Comparison of ENCODE assay signal across 8 cellular contexts in the genomic region with DNA sequence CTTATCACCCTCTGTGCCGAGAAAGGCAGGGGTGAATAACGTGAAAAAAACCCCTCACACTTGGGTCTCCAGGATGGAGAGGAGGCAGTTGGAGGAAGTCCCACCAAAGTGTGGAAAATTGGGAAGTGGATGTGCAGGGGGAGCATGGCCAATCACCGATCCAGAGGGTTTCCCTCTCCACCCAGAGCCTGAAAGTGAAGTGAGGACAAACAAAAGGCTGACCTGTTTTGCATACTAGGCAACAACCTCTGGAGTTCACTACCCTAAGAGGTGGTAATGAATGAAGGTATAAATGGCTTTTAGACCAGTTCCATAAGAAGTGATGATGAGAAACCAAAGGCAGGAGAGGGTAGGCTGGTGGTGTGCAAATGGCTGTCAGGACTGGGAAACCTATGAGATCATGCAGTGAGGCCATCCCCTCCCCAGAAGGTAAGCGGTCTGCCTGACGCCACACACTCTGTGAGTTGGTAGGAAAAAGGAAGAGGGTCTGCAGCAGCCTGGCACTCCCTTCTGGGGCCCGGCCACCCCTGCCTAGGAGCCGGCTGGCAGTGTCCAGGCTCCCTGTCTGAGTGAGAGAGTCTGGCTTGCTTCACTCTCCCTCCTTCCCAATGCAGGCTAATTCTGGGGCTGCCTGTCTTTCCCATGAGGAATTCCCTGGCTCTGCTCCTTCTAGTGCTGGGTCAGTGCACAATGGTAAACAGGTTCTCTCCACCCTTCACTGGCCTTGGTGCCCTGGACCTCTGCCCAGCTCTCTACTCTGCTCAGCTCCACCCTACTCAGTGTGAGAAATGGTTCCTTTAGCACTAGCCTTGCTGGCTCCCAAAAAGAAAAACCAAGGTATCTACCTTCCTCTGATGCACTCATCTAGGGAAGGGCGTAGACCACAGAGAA. TPM values are rescaled to one million over a fixed set of nuclear protein-coding genes. Genes with fewer than 3 reads are reported as not detected.
DNase-seq lines count a peak whose midpoint lies in the region; ATAC-seq and TF ChIP-seq lines count a peak whose summit lies in the region.

No MANE protein-coding gene starts in this region.

- H3K4me3 ChIP-seq in GM23248: no peak overlapping the region
- H3K4me3 ChIP-seq in hepatocyte: no peak overlapping the region
- peak overlapping the region in 1 of 8 donors; percentile 27 for H3K4me3 ChIP-seq in spleen

- H3K4me2 ChIP-seq in GM23248 (ENCODE audit: unreplicated experiment): peak overlapping the region; percentile 31
- H3K4me2 ChIP-seq in hepatocyte: peak overlapping the region; percentile 46

- H3K27ac ChIP-seq in GM23248 (peak overlapping the region; percentile 78), hepatocyte (peak overlapping the region; percentile 77), spleen (peak overlapping the region; percentile 68 to 94 (median 88))

- DNase-seq in GM23248 (peak; percentile 84), hepatocyte (ENCODE audit: low spot score) (no peak), spleen (no peak), HPDE6-E6E7 (ENCODE audit: extremely low spot score) (no peak), cerebellar nuclear complex (lab: John Stamatoyannopoulos, UW) (no peak), GM19238 (ENCODE audit: insufficient read length, low spot score) (no peak)
- DNase-seq in activated T-helper 2 cell treated with anti-CD3 and anti-CD28 coated beads, Interferon-gamma antibody, Interleukin-2, Interleukin-4, amounts not matched to agents 10 μg/mL and 5 μg/mL and 100 μg/mL, durations not matched to agents 14 hours and 24 hours and 36 hours (ENCODE audit: low spot score): no peak

- H3K9me3 ChIP-seq in GM23248 (ENCODE audit: low read depth): no peaks in the 10 kb centered on the region
- no peaks in the 10 kb centered on the region for H3K9me3 ChIP-seq in hepatocyte (ENCODE audit: low read depth)
- H3K9me3 ChIP-seq in spleen: no peaks in the 10 kb centered on the region

- H3K4me1 Mint-ChIP-seq in activated T-helper 2 cell treated with anti-CD3 and anti-CD28 coated beads, Interferon-gamma antibody, Interleukin-2, Interleukin-4, amounts not matched to agents 10 μg/mL and 5 μg/mL and 100 μg/mL, durations not matched to agents 14 hours and 24 hours and 36 hours (ENCODE audit: low read depth): peaks cover 92% of the 10 kb centered on the region

- H3K36me3 Mint-ChIP-seq in activated T-helper 2 cell treated with anti-CD3 and anti-CD28 coated beads, Interferon-gamma antibody, Interleukin-2, Interleukin-4, amounts not matched to agents 10 μg/mL and 5 μg/mL and 100 μg/mL, durations not matched to agents 14 hours and 24 hours and 36 hours (ENCODE audit: low read depth): peaks cover 42% of the 10 kb centered on the region

- H3K27me3 Mint-ChIP-seq in activated T-helper 2 cell treated with anti-CD3 and anti-CD28 coated beads, Interferon-gamma antibody, Interleukin-2, Interleukin-4, amounts not matched to agents 10 μg/mL and 5 μg/mL and 100 μg/mL, durations not matched to agents 14 hours and 24 hours and 36 hours (ENCODE audit: low read depth): no peaks in the 10 kb centered on the region

- H2AFZ ChIP-seq in GM23248 (no peak overlapping the region), hepatocyte (no peak overlapping the region)

- H3K36me3 ChIP-seq in GM23248 (ENCODE audit: low read depth): no peaks in the 10 kb centered on the region
- no peaks in the 10 kb centered on the region for H3K36me3 ChIP-seq in hepatocyte (replicated peaks; ENCODE audit: insufficient read depth, low read depth)
- peaks cover 0 to 5% (median 0%) of the 10 kb centered on the region in 6 donors for H3K36me3 ChIP-seq in spleen

- peaks cover 42% of the 10 kb centered on the region for H3F3A ChIP-seq in GM23248 (ENCODE audit: insufficient read depth)

- TF ChIP-seq POLR2A in spleen (IDR thresholded peaks at IDR 0.05): no peak

- H3K9me2 ChIP-seq in GM23248 (ENCODE audit: insufficient read depth): no peaks in the 10 kb centered on the region
- no peaks in the 10 kb centered on the region for H3K9me2 ChIP-seq in hepatocyte (replicated peaks; ENCODE audit: insufficient read depth)

- H3K9ac ChIP-seq in GM23248: peak overlapping the region; percentile 54

- TF ChIP-seq CTCF in hepatocyte (IDR thresholded peaks at IDR 0.05; ENCODE audit: poor library complexity): no peak
- TF ChIP-seq CTCF in spleen (IDR thresholded peaks at IDR 0.05 in 8 of 11, conservative IDR thresholded peaks at IDR 0.05 in 3 of 11): no peak

- H3K4me3 Mint-ChIP-seq in activated T-helper 2 cell treated with anti-CD3 and anti-CD28 coated beads, Interferon-gamma antibody, Interleukin-2, Interleukin-4, amounts not matched to agents 10 μg/mL and 5 μg/mL and 100 μg/mL, durations not matched to agents 14 hours and 24 hours and 36 hours (ENCODE audit: low read depth): no peak overlapping the region

- intact Hi-C loops in activated T-helper 2 cell treated with anti-CD3 and anti-CD28 coated beads, Interferon-gamma antibody, Interleukin-2, Interleukin-4, amounts not matched to agents 10 μg/mL and 5 μg/mL and 100 μg/mL, durations not matched to agents 14 hours and 24 hours and 36 hours (cut with micrococcal nuclease): loop anchor here (10.0 kb wide), 1 partner anchor 46 kb away; a partner anchor contains a TSS
- intact Hi-C loops in spleen (cut with DNase I; ENCODE audit: low total_unique reads): no loop called here

- ATAC-seq in GM18498 (IDR thresholded peaks at IDR 0.05; ENCODE audit: unreplicated experiment): no peak

- no peaks in the 10 kb centered on the region for H3K9me3 Mint-ChIP-seq in activated T-helper 2 cell treated with anti-CD3 and anti-CD28 coated beads, Interferon-gamma antibody, Interleukin-2, Interleukin-4, amounts not matched to agents 10 μg/mL and 5 μg/mL and 100 μg/mL, durations not matched to agents 14 hours and 24 hours and 36 hours

- H3K27me3 ChIP-seq in GM23248 (replicated peaks; ENCODE audit: insufficient read depth) (no peaks in the 10 kb centered on the region), hepatocyte (no peaks in the 10 kb centered on the region), spleen (replicated peaks in 1 of 7) (no peaks in the 10 kb centered on the region)

- H3K27ac Mint-ChIP-seq in activated T-helper 2 cell treated with anti-CD3 and anti-CD28 coated beads, Interferon-gamma antibody, Interleukin-2, Interleukin-4, amounts not matched to agents 10 μg/mL and 5 μg/mL and 100 μg/mL, durations not matched to agents 14 hours and 24 hours and 36 hours: peak overlapping the region; percentile 85

- in situ Hi-C loops in GM23248 (cut with MboI): no loop called here

- peaks cover 42% of the 10 kb centered on the region for H3K4me1 ChIP-seq in GM23248 (ENCODE audit: insufficient read depth)
- peaks cover 38% of the 10 kb centered on the region for H3K4me1 ChIP-seq in hepatocyte (ENCODE audit: insufficient read depth)
- H3K4me1 ChIP-seq in spleen: peaks cover 92 to 100% (median 99%) of the 10 kb centered on the region in 6 donors

- 39 to 45% methylated on average over 8 of the region's 8 CpGs for whole genome bisulfite sequencing in GM23248 (ENCODE audit: low coverage in 1 of 2, low lambda C conversion rate in 2 of 2, missing lambda C conversion rate in 2 of 2), 2 experiments
- WGBS in hepatocyte (ENCODE audit: low lambda C conversion rate, missing lambda C conversion rate): 70% methylated on average over 8 of the region's 8 CpGs
- 51 to 65% (median 60%) methylated on average over 8 of the region's 8 CpGs for WGBS in spleen, 5 donors

- H4K20me1 ChIP-seq in GM23248 (ENCODE audit: insufficient read depth) (peaks cover 10% of the 10 kb centered on the region), hepatocyte (ENCODE audit: insufficient read depth, poor library complexity, severe bottlenecking) (peaks cover 22% of the 10 kb centered on the region)

- H3K79me2 ChIP-seq in GM23248 (ENCODE audit: insufficient read depth) (peaks cover 79% of the 10 kb centered on the region), hepatocyte (peaks cover 88% of the 10 kb centered on the region)

RNA-seq across cellular contexts. Expression of a gene that starts 15.6 kb away (rescaled TPM):
- total RNA-seq in GM23248 (2014; rRNA removed; shearing (Covaris generic)): 16.9 and 26.3 TPM in 2 replicates
- polyA plus RNA-seq in GM23248 (2016; fragmentation: Nextera tagmentation; extraction: Ambion mirVana) (21.9 and 22.3 TPM in 2 replicates), hepatocyte (38.7 and 39.9 TPM in 2 replicates), spleen (10 to 100 TPM; 21.1 to 37.4 (median 22.1) TPM)
- total RNA-seq in activated T-helper 2 cell treated with anti-CD3 and anti-CD28 coated beads, Interferon-gamma antibody, Interleukin-2, Interleukin-4, amounts not matched to agents 10 μg/mL and 5 μg/mL and 100 μg/mL, durations not matched to agents 14 hours and 24 hours and 36 hours: 26.8 and 29.4 TPM in 2 replicates
- total RNA-seq in hepatocyte (15.7 and 23.4 TPM in 2 replicates), spleen (10 to 100 TPM; 26.8 to 46.4 (median 34.3) TPM)

RNA-seq across cellular contexts. Expression of a gene that starts 21.8 kb away (rescaled TPM):
- total RNA-seq in GM23248 (2014; rRNA removed; shearing (Covaris generic)): 10.2 and 13.4 TPM in 2 replicates
- 8.7 and 10.2 TPM in 2 replicates for polyA plus RNA-seq in GM23248 (2016; fragmentation: Nextera tagmentation; extraction: Ambion mirVana)
- 11.1 TPM in 2 replicates for total RNA-seq in activated T-helper 2 cell treated with anti-CD3 and anti-CD28 coated beads, Interferon-gamma antibody, Interleukin-2, Interleukin-4, amounts not matched to agents 10 μg/mL and 5 μg/mL and 100 μg/mL, durations not matched to agents 14 hours and 24 hours and 36 hours
- total RNA-seq in hepatocyte: 30.9 and 48.0 TPM in 2 replicates
- polyA plus RNA-seq in hepatocyte: 43.5 and 53.5 TPM in 2 replicates
- 10 to 100 TPM in 5 of 7 donors, 1 to 10 TPM in 2; 7.4 to 18.9 (median 14.6) TPM for total RNA-seq in spleen
- 10 to 100 TPM in 2 of 3 donors, 1 to 10 TPM in 1; 5.6 to 12.8 (median 12.0) TPM for polyA plus RNA-seq in spleen

RNA-seq across cellular contexts. Expression of a gene that starts 44.5 kb away (rescaled TPM):
- total RNA-seq in GM23248 (2014; rRNA removed; shearing (Covaris generic)): not detected in 2 replicates
- polyA plus RNA-seq in GM23248 (2016; fragmentation: Nextera tagmentation; extraction: Ambion mirVana) (not detected in 2 replicates), hepatocyte (not detected in 2 replicates), spleen (1 to 10 TPM; 1.2 to 2.1 (median 1.7) TPM)
- total RNA-seq in activated T-helper 2 cell treated with anti-CD3 and anti-CD28 coated beads, Interferon-gamma antibody, Interleukin-2, Interleukin-4, amounts not matched to agents 10 μg/mL and 5 μg/mL and 100 μg/mL, durations not matched to agents 14 hours and 24 hours and 36 hours: 148 and 152 TPM in 2 replicates
- total RNA-seq in hepatocyte (0.48 and 1.5 TPM in 2 replicates), spleen (10 to 100 TPM in 2 of 7 donors, 1 to 10 TPM in 5; 2.1 to 16.8 (median 4.5) TPM)

RNA-seq across cellular contexts. Expression of a gene that starts 45.6 kb away (rescaled TPM):
- total RNA-seq in GM23248 (2014; rRNA removed; shearing (Covaris generic)): 9.1 and 12.9 TPM in 2 replicates
- polyA plus RNA-seq in GM23248 (2016; fragmentation: Nextera tagmentation; extraction: Ambion mirVana) (75.0 and 88.3 TPM in 2 replicates), hepatocyte (82.5 and 84.6 TPM in 2 replicates), spleen (10 to 100 TPM; 14.9 to 22.8 (median 16.1) TPM)
- 287 and 325 TPM in 2 replicates for total RNA-seq in activated T-helper 2 cell treated with anti-CD3 and anti-CD28 coated beads, Interferon-gamma antibody, Interleukin-2, Interleukin-4, amounts not matched to agents 10 μg/mL and 5 μg/mL and 100 μg/mL, durations not matched to agents 14 hours and 24 hours and 36 hours
- total RNA-seq in hepatocyte (45.8 and 48.6 TPM in 2 replicates), spleen (100 to 1,000 TPM; 154 to 223 (median 182) TPM)

RNA-seq across cellular contexts. Expression of a gene that starts 45.7 kb away (rescaled TPM):
- total RNA-seq in GM23248 (2014; rRNA removed; shearing (Covaris generic)): 5.0 and 9.2 TPM in 2 replicates
- 2.5 and 2.7 TPM in 2 replicates for polyA plus RNA-seq in GM23248 (2016; fragmentation: Nextera tagmentation; extraction: Ambion mirVana)
- 3.2 and 4.3 TPM in 2 replicates for total RNA-seq in activated T-helper 2 cell treated with anti-CD3 and anti-CD28 coated beads, Interferon-gamma antibody, Interleukin-2, Interleukin-4, amounts not matched to agents 10 μg/mL and 5 μg/mL and 100 μg/mL, durations not matched to agents 14 hours and 24 hours and 36 hours
- 4.1 and 5.3 TPM in 2 replicates for total RNA-seq in hepatocyte
- 5.4 TPM in 2 replicates for polyA plus RNA-seq in hepatocyte
- total RNA-seq in spleen: 1 to 10 TPM; 2.1 to 8.1 (median 3.5) TPM
- 1 to 10 TPM; 2.5 to 4.6 (median 3.9) TPM for polyA plus RNA-seq in spleen
